ENCODE assay signal across 13 cellular contexts in the genomic region with DNA sequence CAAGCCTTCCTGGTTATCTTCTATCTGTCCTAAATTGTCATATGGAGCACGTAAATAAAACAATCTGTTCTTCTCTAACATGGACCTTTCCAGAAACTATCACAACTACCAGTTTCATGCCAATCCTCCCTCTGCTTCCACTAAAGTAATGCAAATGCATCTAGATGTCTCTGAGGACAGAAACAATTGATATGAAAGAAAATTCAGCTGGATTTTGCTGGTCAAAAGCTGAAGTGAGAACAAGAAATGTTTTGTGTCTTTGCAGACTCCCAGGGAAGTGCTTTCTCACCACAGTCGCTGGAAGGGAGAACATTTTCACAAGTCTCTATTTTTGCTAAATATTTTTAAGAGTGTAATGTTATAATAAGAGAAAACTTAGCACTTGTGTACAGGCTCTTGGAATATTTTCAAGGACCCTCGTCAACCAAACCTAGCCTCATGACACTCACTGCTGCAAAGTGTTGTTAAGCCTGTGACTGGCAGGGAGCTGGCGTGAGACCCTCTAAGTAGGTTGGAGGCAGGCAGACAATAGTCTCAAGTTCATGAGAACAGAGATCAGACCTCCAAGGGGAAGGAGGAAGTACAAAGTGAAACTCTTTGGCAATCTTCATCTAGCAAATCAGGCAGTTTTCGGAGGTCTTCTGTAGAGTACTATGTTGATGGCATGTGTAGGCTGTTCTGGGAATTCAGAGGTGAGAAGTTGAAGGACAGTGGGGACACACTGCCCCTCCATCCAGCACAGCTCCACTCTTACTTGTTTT. TPM values are rescaled to one million over a fixed set of nuclear protein-coding genes. Genes with fewer than 3 reads are reported as not detected.
DNase-seq lines count a peak whose midpoint lies in the region; ATAC-seq, FAIRE-seq and TF ChIP-seq lines count a peak whose summit lies in the region.
"Had no signal": no experiment of that assay in that cellular context is flagged by ENCODE, and none has a peak within 500 bp of the region (broad histone marks: within the 10 kb centered on the region; RNA-seq: fewer than 3 reads in every experiment).

No MANE protein-coding gene starts in this region.

- H3K4me3 ChIP-seq in K562 = no peak overlapping the region
- peak overlapping the region; percentile 10 for H3K4me3 ChIP-seq in thoracic aorta
- H3K4me3 ChIP-seq: A549 had no signal

- no peaks in the 10 kb centered on the region for H3K79me2 ChIP-seq in K562 (ENCODE audit: control insufficient read depth, insufficient read depth, low read length)

- H3K36me3 ChIP-seq in K562 (ENCODE audit: control insufficient read depth, insufficient read depth, low read length) (no peaks in the 10 kb centered on the region), thoracic aorta (no peaks in the 10 kb centered on the region)

- no peak overlapping the region for H3K9ac ChIP-seq in K562 (ENCODE audit: insufficient read depth in 1 of 2, low read depth in 2 of 2, low read length in 2 of 2)

- intact Hi-C loops in activated CD4-positive, alpha-beta T cell treated with anti-CD3 and anti-CD28 coated beads, Interleukin-2, amount 10 ng/mL, durations not matched to agents 24 days and 14 days (cut with micrococcal nuclease) = no loop called here
- intact Hi-C loops in K562 (cut with micrococcal nuclease) = no loop called here

- H3K27me3 ChIP-seq in K562 (ENCODE audit: control insufficient read depth in 2 of 2, insufficient read depth in 2 of 2, low read length in 2 of 2) = no peaks in the 10 kb centered on the region
- no peaks in the 10 kb centered on the region for H3K27me3 ChIP-seq in thoracic aorta (replicated peaks; ENCODE audit: insufficient read depth)

- no peaks in the 10 kb centered on the region for H3K9me1 ChIP-seq in K562 (ENCODE audit: control insufficient read depth, insufficient read depth, low read length)

- H3K9me3 Mint-ChIP-seq in activated CD4-positive, alpha-beta T cell treated with anti-CD3 and anti-CD28 coated beads, Interleukin-2, amount 10 ng/mL, durations not matched to agents 24 days and 14 days = no peaks in the 10 kb centered on the region
- H3K9me3 Mint-ChIP-seq: dendritic cell treated with granulocyte-macrophage colony-stimulating factor and Interleukin-4, amounts not matched to agents 40 ng/mL and 50 ng/mL, for 4 days had no signal

- H3K4me3 Mint-ChIP-seq in activated CD4-positive, alpha-beta T cell treated with anti-CD3 and anti-CD28 coated beads, Interleukin-2, amount 10 ng/mL, durations not matched to agents 24 days and 14 days = no peak overlapping the region
- H3K4me3 Mint-ChIP-seq: dendritic cell treated with granulocyte-macrophage colony-stimulating factor and Interleukin-4, amounts not matched to agents 40 ng/mL and 50 ng/mL, for 4 days had no signal

- peaks cover 9% of the 10 kb centered on the region for H3K4me1 Mint-ChIP-seq in activated CD4-positive, alpha-beta T cell treated with anti-CD3 and anti-CD28 coated beads, Interleukin-2, amount 10 ng/mL, durations not matched to agents 24 days and 14 days

- in situ Hi-C loops in K562 (cut with MboI) = loop anchor here (10.0 kb wide), 1 partner anchor 512 kb away; no protein-coding TSS in a partner anchor

- WGBS in K562 (ENCODE audit: insufficient coverage, low coverage, missing lambda C conversion rate) = 9% methylated on average over 5 of the region's 5 CpGs

- ATAC-seq in HG03469 (IDR thresholded peaks at IDR 0.05; ENCODE audit: unreplicated experiment) (peak; percentile 39), K562 (no peak), thoracic aorta (ENCODE audit: insufficient number of reproducible peaks, low FRiP score, low read depth) (no peak), HG03571 (IDR thresholded peaks at IDR 0.05; ENCODE audit: unreplicated experiment) (no peak), GM21825 (IDR thresholded peaks at IDR 0.05; ENCODE audit: unreplicated experiment) (no peak)
- ATAC-seq: A549 had no signal

- CTCF ChIA-PET in K562 (lab: Yijun Ruan, JAX; ENCODE audit: low intra/inter-chr PET ratio) = no interaction called here

- POLR2A ChIA-PET in K562 (lab: Yijun Ruan, JAX) = interaction anchor here (0.6 to 0.8 kb wide), 2 partner anchors 71 to 504 kb away, joined by 3 to 4 read pairs; no protein-coding TSS in a partner anchor

- peak overlapping the region; percentile 10; the same call in 1 of the 2 replicates for H2AFZ ChIP-seq in K562 (ENCODE audit: low read depth, low read length)

- peaks cover 2% of the 10 kb centered on the region for H3K27me3 Mint-ChIP-seq in activated CD4-positive, alpha-beta T cell treated with anti-CD3 and anti-CD28 coated beads, Interleukin-2, amount 10 ng/mL, durations not matched to agents 24 days and 14 days
- H3K27me3 Mint-ChIP-seq: dendritic cell treated with granulocyte-macrophage colony-stimulating factor and Interleukin-4, amounts not matched to agents 40 ng/mL and 50 ng/mL, for 4 days had no signal

- peak; percentile 68 for DNase-seq in activated CD4-positive, alpha-beta T cell treated with anti-CD3 and anti-CD28 coated beads, Interleukin-2, amount 10 ng/mL, durations not matched to agents 24 days and 14 days
- no peak for DNase-seq in activated CD4-positive, alpha-beta T cell treated with anti-CD3 and anti-CD28 coated beads, Interleukin-2, amount 50 U/mL, for 4 hours
- DNase-seq in K562 (ENCODE audit: extremely low read depth in 1 of 4, low spot score in 3 of 4) (no peak), thoracic aorta (ENCODE audit: low spot score) (no peak), HCEC 1CT (no peak)
- DNase-seq: stimulated activated CD4-positive, alpha-beta T cell treated with anti-CD3 and anti-CD28 coated beads, Interleukin-4, amount 100 ng/mL, for 24 hours had no signal

- H4K20me1 ChIP-seq in K562 (replicated peaks; ENCODE audit: control insufficient read depth, insufficient read depth, low read length) = no peaks in the 10 kb centered on the region

- H3K4me1 ChIP-seq in K562 (replicated peaks in 1 of 2; ENCODE audit: control insufficient read depth in 2 of 2, insufficient read depth in 2 of 2, low read length in 2 of 2) (no peaks in the 10 kb centered on the region), thoracic aorta (ENCODE audit: control insufficient read depth in 1 of 2, low read depth in 2 of 2) (peaks cover 0 to 7% of the 10 kb centered on the region in 2 donors)

- no peak for TF ChIP-seq RAD21 in K562 (CRISPR knock-in tag; conservative IDR thresholded peaks at IDR 0.05 in 1 of 2, IDR thresholded peaks at IDR 0.05 in 1 of 2)

- H3K9me3 ChIP-seq in K562 (replicated peaks; ENCODE audit: control insufficient read depth, insufficient read depth, low read depth, low read length) (no peaks in the 10 kb centered on the region), thoracic aorta (no peaks in the 10 kb centered on the region)
- H3K9me3 ChIP-seq: A549 had no signal

- peak overlapping the region; percentile 68 for H3K27ac Mint-ChIP-seq in activated CD4-positive, alpha-beta T cell treated with anti-CD3 and anti-CD28 coated beads, Interleukin-2, amount 10 ng/mL, durations not matched to agents 24 days and 14 days
- H3K27ac Mint-ChIP-seq: dendritic cell treated with granulocyte-macrophage colony-stimulating factor and Interleukin-4, amounts not matched to agents 40 ng/mL and 50 ng/mL, for 4 days had no signal

- TF ChIP-seq POLR2A in K562 (conservative IDR thresholded peaks at IDR 0.05) = no peak

- H3K27ac ChIP-seq in K562 (ENCODE audit: extremely low read depth, low read depth, low read length) (no peak overlapping the region), thoracic aorta (no peak overlapping the region)
- H3K27ac ChIP-seq: A549 had no signal

- no peaks in the 10 kb centered on the region for H3K36me3 Mint-ChIP-seq in activated CD4-positive, alpha-beta T cell treated with anti-CD3 and anti-CD28 coated beads, Interleukin-2, amount 10 ng/mL, durations not matched to agents 24 days and 14 days (ENCODE audit: low read depth)

- no peak overlapping the region; the same call in 1 of the 2 replicates for H3K4me2 ChIP-seq in K562 (ENCODE audit: insufficient read depth, low read length)
- H3K4me2 ChIP-seq: A549 had no signal

- TF ChIP-seq EP300 in K562 (IDR thresholded peaks at IDR 0.05; ENCODE audit: low read length) = no peak

- no TSS peak for BruUV-seq in K562 (replicated peaks; lab: Mats Ljungman, UMichigan)

- FAIRE-seq in K562 (lab: Jason Lieb, UNC) = no peak
- FAIRE-seq: A549 had no signal

- no peak for TF ChIP-seq CTCF in K562 (IDR thresholded peaks at IDR 0.05 in 2 of 3, conservative IDR thresholded peaks at IDR 0.05 in 1 of 3; ENCODE audit: insufficient read depth in 2 of 3, low read depth in 1 of 3, low read length in 3 of 3)
- TF ChIP-seq CTCF in thoracic aorta (IDR thresholded peaks at IDR 0.05) = no peak

RNA-seq across cellular contexts. Expression of gene DNASE2B, which starts 38.8 kb away (rescaled TPM):
- total RNA-seq in activated CD4-positive, alpha-beta T cell treated with anti-CD3 and anti-CD28 coated beads, Interleukin-2, amount 10 ng/mL, durations not matched to agents 24 days and 14 days = not detected in 2 replicates
- total RNA-seq in K562 (2011; cell fraction: chromatin; rRNA removed; ENCODE audit: low replicate concordance) = not detected in 2 replicates
- not detected in 2 replicates for total RNA-seq in K562 (2011; cell fraction: nucleolus; rRNA removed)
- total RNA-seq in K562 (2011; cell fraction: nucleoplasm; rRNA removed) = not detected in 2 replicates
- not detected in 2 replicates for total RNA-seq in K562 (2014; rRNA removed)
- total RNA-seq in K562 (2014; rRNA removed; fragmentation: Illumina TruSeq; extraction: Trizol) = not detected in 2 replicates
- not detected in 2 replicates for total RNA-seq in K562 (2015; rRNA removed; fragmentation: Illumina TruSeq; extraction: Trizol)
- not detected in 2 replicates for total RNA-seq in K562 (2021)
- polyA plus RNA-seq in K562 (2011; rRNA removed) = not detected in 2 replicates
- not detected in 2 replicates for polyA plus RNA-seq in K562 (2011; cell fraction: cytosol; rRNA removed)
- polyA plus RNA-seq in K562 (2011; cell fraction: nucleus; rRNA removed) = not detected in 2 replicates
- polyA plus RNA-seq in K562 (2012) = not detected in 2 replicates
- not detected in 2 replicates for polyA plus RNA-seq in K562 (2014; fragmentation: Illumina TruSeq; extraction: Trizol)
- not detected for polyA plus RNA-seq in K562 (2014; fragmentation: Nextera tagmentation; extraction: Ambion mirVana)
- polyA plus RNA-seq in K562 (2014; rRNA removed) = not detected in 2 replicates
- polyA minus RNA-seq in K562 (2011; rRNA and poly(A)+ RNA removed) = not detected in 2 replicates
- polyA minus RNA-seq in K562 (2011; cell fraction: cytosol; rRNA and poly(A)+ RNA removed) = not detected in 2 replicates
- polyA minus RNA-seq in K562 (2011; cell fraction: nucleus; rRNA and poly(A)+ RNA removed) = not detected in 2 replicates
- total RNA-seq in thoracic aorta = not detected
- total RNA-seq: kidney epithelial cell, LHCN-M2 had no signal
- polyA plus RNA-seq: A549 had no signal

RNA-seq across cellular contexts. Expression of gene RPF1, which starts 42.0 kb away (rescaled TPM):
- total RNA-seq in activated CD4-positive, alpha-beta T cell treated with anti-CD3 and anti-CD28 coated beads, Interleukin-2, amount 10 ng/mL, durations not matched to agents 24 days and 14 days = 63.3 and 64.4 TPM in 2 replicates
- total RNA-seq in K562 (2011; cell fraction: chromatin; rRNA removed; ENCODE audit: low replicate concordance) = 12.0 and 17.8 TPM in 2 replicates
- 9.7 and 10.0 TPM in 2 replicates for total RNA-seq in K562 (2011; cell fraction: nucleolus; rRNA removed)
- 12.6 and 12.7 TPM in 2 replicates for total RNA-seq in K562 (2011; cell fraction: nucleoplasm; rRNA removed)
- total RNA-seq in K562 (2014; rRNA removed) = 101 and 113 TPM in 2 replicates
- 90.2 and 101 TPM in 2 replicates for total RNA-seq in K562 (2014; rRNA removed; fragmentation: Illumina TruSeq; extraction: Trizol)
- 91.9 and 99.8 TPM in 2 replicates for total RNA-seq in K562 (2015; rRNA removed; fragmentation: Illumina TruSeq; extraction: Trizol)
- total RNA-seq in K562 (2021) = 52.4 and 54.8 TPM in 2 replicates
- polyA plus RNA-seq in K562 (2011; rRNA removed) = 64.8 and 88.8 TPM in 2 replicates
- 16.7 and 30.1 TPM in 2 replicates for polyA plus RNA-seq in K562 (2011; cell fraction: cytosol; rRNA removed)
- 10.0 and 18.1 TPM in 2 replicates for polyA plus RNA-seq in K562 (2011; cell fraction: nucleus; rRNA removed)
- 57.5 and 64.2 TPM in 2 replicates for polyA plus RNA-seq in K562 (2012)
- polyA plus RNA-seq in K562 (2014; fragmentation: Illumina TruSeq; extraction: Trizol) = 123 and 156 TPM in 2 replicates
- polyA plus RNA-seq in K562 (2014; fragmentation: Nextera tagmentation; extraction: Ambion mirVana) = 10 to 100 TPM; 68.0 to 84.7 TPM
- 126 TPM in 2 replicates for polyA plus RNA-seq in K562 (2014; rRNA removed)
- polyA minus RNA-seq in K562 (2011; rRNA and poly(A)+ RNA removed) = 27.9 and 28.8 TPM in 2 replicates
- polyA minus RNA-seq in K562 (2011; cell fraction: cytosol; rRNA and poly(A)+ RNA removed) = 7.4 and 14.7 TPM in 2 replicates
- polyA minus RNA-seq in K562 (2011; cell fraction: nucleus; rRNA and poly(A)+ RNA removed) = 7.5 and 17.2 TPM in 2 replicates
- total RNA-seq in thoracic aorta = 10 to 100 TPM; 17.9 to 33.2 TPM
